In the genomic region with DNA sequence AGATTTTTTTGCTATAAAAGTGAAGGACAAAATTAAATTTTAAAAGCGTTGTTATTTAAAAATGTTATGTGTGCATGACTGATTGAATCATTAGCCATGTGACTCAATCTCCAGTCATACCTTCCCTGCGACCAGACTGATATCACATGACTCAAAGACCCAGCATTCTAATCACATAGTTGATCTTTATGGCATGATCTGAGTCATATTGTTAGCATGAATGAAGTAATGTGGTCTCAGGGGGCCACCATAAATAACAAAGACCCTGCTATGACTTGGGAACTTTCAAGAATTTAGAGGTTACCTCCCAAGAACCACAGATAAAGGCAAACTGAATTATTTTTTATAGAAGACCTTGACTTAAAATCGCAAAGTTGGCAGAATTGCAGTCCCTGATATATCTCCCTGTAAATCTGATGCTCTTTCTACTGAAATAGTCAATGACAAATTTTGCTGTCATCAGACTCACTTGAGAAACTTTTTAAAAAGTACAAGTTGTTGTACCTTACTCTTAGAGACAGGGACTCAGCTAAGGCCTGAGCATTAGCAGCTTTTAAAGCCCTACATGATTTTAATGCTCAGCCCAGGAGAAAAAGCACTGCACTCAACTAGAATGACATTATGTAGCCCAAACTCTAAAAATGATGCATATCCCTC, we compare ENCODE assay signal across 12 cellular contexts.
A peak's percentile ranks its signal among the peaks of the same experiment; 100 is the strongest.
DNase-seq lines count a peak whose midpoint lies in the region; ATAC-seq, FAIRE-seq and TF ChIP-seq lines count a peak whose summit lies in the region.
"Had no signal": no experiment of that assay in that cellular context is flagged by ENCODE, and none has a peak within 500 bp of the region (broad histone marks: within the 10 kb centered on the region; RNA-seq: fewer than 3 reads in every experiment).

No MANE protein-coding gene starts in this region.

- ATAC-seq in GM18861 (IDR thresholded peaks at IDR 0.05; ENCODE audit: unreplicated experiment), result peak; percentile 74
- ATAC-seq in PC-3, result peak; percentile 82
- ATAC-seq: natural killer cell had no signal

- no peaks in the 10 kb centered on the region for H4K20me1 ChIP-seq in PC-3 (ENCODE audit: low read length)

- H3K9me2 ChIP-seq in PC-3 (replicated peaks; ENCODE audit: low read length), result no peaks in the 10 kb centered on the region

- H3K27me3 ChIP-seq in PC-3 (ENCODE audit: low read length), result no peaks in the 10 kb centered on the region

- no peak for TF ChIP-seq CTCF in PC-3 (conservative IDR thresholded peaks at IDR 0.05; ENCODE audit: low read depth, low read length)
- TF ChIP-seq CTCF in epithelial cell of esophagus (IDR thresholded peaks at IDR 0.05; ENCODE audit: insufficient read depth, low read depth, low read length, missing control alignments), result no peak
- no peak for TF ChIP-seq CTCF in kidney (IDR thresholded peaks at IDR 0.05; ENCODE audit: borderline replicate concordance, extremely low read depth, insufficient read depth)

- peak overlapping the region; percentile 40 for H3K4me2 ChIP-seq in PC-3 (ENCODE audit: low read length)

- H3K9me3 ChIP-seq in PC-3 (ENCODE audit: low read length) (no peaks in the 10 kb centered on the region), kidney (ENCODE audit: control insufficient read depth in 1 of 2, low read length in 2 of 2) (peaks cover 0 to 2% of the 10 kb centered on the region in 2 donors)

- no peaks in the 10 kb centered on the region for H3K79me2 ChIP-seq in PC-3 (ENCODE audit: low read length)

- POLR2A ChIA-PET in PC-3 (lab: Charles Lee; ENCODE audit: unreplicated experiment), result no interaction called here

- H3K27ac ChIP-seq in PC-3 (ENCODE audit: low read length), result peak overlapping the region; percentile 85
- no peak overlapping the region for H3K27ac ChIP-seq in kidney (ENCODE audit: low read depth in 2 of 2, low read length in 2 of 2)

- H3K36me3 ChIP-seq in PC-3 (ENCODE audit: low read depth, low read length) (no peaks in the 10 kb centered on the region), kidney (ENCODE audit: control insufficient read depth in 1 of 2, insufficient read depth in 2 of 2, low read length in 2 of 2) (no peaks in the 10 kb centered on the region)

- DNase-seq in PC-3 (peak; percentile 82), epithelial cell of esophagus (ENCODE audit: low read depth) (peak; percentile 22), renal cortical epithelial cell (ENCODE audit: low read depth) (peak; percentile 94), NCI-H2171 (lab: John Stamatoyannopoulos, UW) (no peak), kidney (no peak), GDM1 (lab: John Stamatoyannopoulos, UW) (no peak), putamen (ENCODE audit: low spot score) (no peak)
- DNase-seq: effector memory CD4-positive, alpha-beta T cell; natural killer cell; NCI-H2081; stimulated activated CD8-positive, alpha-beta memory T cell treated with anti-CD3 and anti-CD28 coated beads, Interleukin-4, amount 100 ng/mL, for 48 hours had no signal

- H3K9ac ChIP-seq in PC-3 (ENCODE audit: low read length) (0 out of 2 replicates have a peak overlapping the region, but pooled peaks have one; percentile 2), kidney (ENCODE audit: low read length in 2 of 2) (no peak overlapping the region)

- CTCF ChIA-PET in PC-3 (lab: Charles Lee), result no interaction called here

- H3F3A ChIP-seq in PC-3 (ENCODE audit: low read length, unreplicated experiment), result no peaks in the 10 kb centered on the region

- intact Hi-C loops in PC-3 (cut with micrococcal nuclease) (no loop called here), kidney (cut with DNase I) (no loop called here)

- BruUV-seq in PC-3 (replicated peaks; lab: Mats Ljungman, UMichigan), result no TSS peak

- H2AFZ ChIP-seq in PC-3 (ENCODE audit: low read length), result no peak overlapping the region

- H3K4me3 ChIP-seq in PC-3 (ENCODE audit: low read length) (no peak overlapping the region), epithelial cell of esophagus (ENCODE audit: low read length) (no peak overlapping the region), kidney (ENCODE audit: low read length in 2 of 2) (no peak overlapping the region)

- H3K4me1 ChIP-seq in PC-3 (ENCODE audit: insufficient read depth, low read length), result peaks cover 15% of the 10 kb centered on the region
- H3K4me1 ChIP-seq in kidney (ENCODE audit: control insufficient read depth in 1 of 2, insufficient read depth in 1 of 2, low read depth in 1 of 2, low read length in 2 of 2), result no peaks in the 10 kb centered on the region

- FAIRE-seq in kidney (lab: Jason Lieb, UNC), result no peak

Comparison
In these comparisons a context has a peak if more than half of its experiments do, and no peak if none do; other contexts are left out.
1. DNase-seq: peak in PC-3 (single experiment), epithelial cell of esophagus (single experiment) and renal cortical epithelial cell (single experiment); none in NCI-H2171 (single experiment), kidney (single experiment), GDM1 (single experiment) and putamen (single experiment).